ENCODE assay signal across 8 cellular contexts in the genomic region with DNA sequence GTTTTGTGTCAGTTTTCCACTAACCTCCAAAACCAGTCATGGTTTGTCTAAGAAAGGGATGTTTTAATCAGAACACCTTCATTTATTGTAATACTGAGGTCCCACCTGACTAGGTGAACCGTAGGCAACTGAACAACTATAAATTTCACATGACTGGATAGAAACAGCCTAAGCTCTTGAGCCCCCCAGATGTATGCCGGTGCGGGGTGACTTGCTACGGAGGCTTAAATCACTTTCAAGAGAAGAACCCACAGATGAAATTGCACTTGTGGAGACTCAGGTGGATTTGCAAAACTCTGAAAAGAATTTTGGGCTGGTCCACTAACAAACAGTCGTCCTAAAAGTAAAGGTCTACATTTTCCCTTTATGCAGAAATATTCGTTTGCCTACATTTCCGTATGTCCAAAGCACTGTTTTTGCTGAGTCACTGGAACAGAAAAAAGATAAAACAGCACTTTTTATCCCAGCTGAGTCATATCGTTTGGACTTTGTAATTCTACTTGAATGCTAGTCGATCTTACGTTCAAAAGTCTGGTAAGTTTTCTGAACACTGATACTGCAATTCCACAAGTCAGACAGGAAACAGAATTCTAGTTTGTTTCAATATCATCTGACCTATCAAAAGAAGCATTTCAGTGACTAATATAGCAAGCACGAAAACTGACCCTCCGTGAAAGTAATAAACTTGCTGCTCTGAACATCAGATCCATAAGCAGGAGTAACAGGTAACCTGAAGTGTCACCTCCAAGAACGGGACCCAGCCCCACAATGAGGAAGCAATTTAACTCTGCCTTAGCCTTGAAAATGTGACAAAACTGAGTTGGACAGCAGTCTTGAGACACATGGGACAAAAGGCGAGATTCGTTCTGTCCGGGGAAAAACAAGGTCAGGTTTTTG. TPM values are rescaled to one million over a fixed set of nuclear protein-coding genes. Genes with fewer than 3 reads are reported as not detected.
A peak's percentile ranks its signal among the peaks of the same experiment; 100 is the strongest.
DNase-seq lines count a peak whose midpoint lies in the region; ATAC-seq and TF ChIP-seq lines count a peak whose summit lies in the region.

No MANE protein-coding gene starts in this region.

- ATAC-seq in GM19452 (IDR thresholded peaks at IDR 0.05; ENCODE audit: unreplicated experiment): peak; percentile 69

- peak overlapping the region; percentile 44 for H3K27ac ChIP-seq in A673 (ENCODE audit: low read depth, low read length, poor library complexity, severe bottlenecking)

- in situ Hi-C loops in G401 (cut with HindIII; ENCODE audit: low sequenced_read_pairs): no loop called here

- H3K27me3 ChIP-seq in A673 (replicated peaks; ENCODE audit: insufficient read depth, low read depth, low read length, poor library complexity) (no peaks in the 10 kb centered on the region), mucosa of stomach (ENCODE audit: control insufficient read depth, insufficient read depth, low read length) (no peaks in the 10 kb centered on the region)

- H3K9me3 ChIP-seq in A673 (ENCODE audit: low read depth, low read length, poor library complexity, severe bottlenecking): no peaks in the 10 kb centered on the region
- no peaks in the 10 kb centered on the region for H3K9me3 ChIP-seq in mucosa of stomach (ENCODE audit: control insufficient read depth, low read length)

- H3K4me3 ChIP-seq in A673 (ENCODE audit: low read depth, low read length, poor library complexity, severe bottlenecking): peak overlapping the region; percentile 14
- peak overlapping the region; percentile 1 for H3K4me3 ChIP-seq in mucosa of stomach (ENCODE audit: low read length)

- POLR2A ChIA-PET in A673 (lab: Charles Lee; ENCODE audit: low non-redundant PET): interaction anchor here (0.5 to 0.6 kb wide), 2 partner anchors 23 to 97 kb away, joined by 3 read pairs; no protein-coding TSS in a partner anchor

- intact Hi-C loops in A673 (cut with micrococcal nuclease; ENCODE audit: unreplicated experiment): no loop called here

- no peak for TF ChIP-seq CTCF in A673 (conservative IDR thresholded peaks at IDR 0.05; ENCODE audit: low read depth, low read length)

- CTCF ChIA-PET in A673 (lab: Charles Lee): no interaction called here

- DNase-seq in A673 (ENCODE audit: low spot score): peak; percentile 50
- DNase-seq in LHCN-M2 (ENCODE audit: low read depth): peak; percentile 86
- DNase-seq in dedifferentiated amniotic fluid mesenchymal stem cell (ENCODE audit: extremely low spot score): peak; percentile 89
- no peak for DNase-seq in G401 (ENCODE audit: low spot score)
- no peak for DNase-seq in globus pallidus (ENCODE audit: low spot score)
- DNase-seq in SK-N-DZ (ENCODE audit: low spot score): no peak

- TSS peak; percentile 17 for BruUV-seq in A673 (replicated peaks; lab: Mats Ljungman, UMichigan)

- H3K9ac ChIP-seq in mucosa of stomach (ENCODE audit: low read length): peak overlapping the region; percentile 22

- H3K36me3 ChIP-seq in A673 (ENCODE audit: insufficient read depth, low read length, poor library complexity, severe bottlenecking) (no peaks in the 10 kb centered on the region), mucosa of stomach (ENCODE audit: control insufficient read depth, insufficient read depth, low read length) (no peaks in the 10 kb centered on the region)

- H3K4me1 ChIP-seq in A673 (ENCODE audit: insufficient read depth, low read length, poor library complexity, severe bottlenecking): peaks cover 38% of the 10 kb centered on the region
- peaks cover 9% of the 10 kb centered on the region for H3K4me1 ChIP-seq in mucosa of stomach (ENCODE audit: control insufficient read depth, insufficient read depth, low read length)

RNA-seq across cellular contexts. Expression of a gene that starts 18.1 kb away (rescaled TPM):
- total RNA-seq in A673 (2021): 32.3 and 43.8 TPM in 2 replicates
- total RNA-seq in LHCN-M2 (2014; rRNA removed): 5.5 and 7.9 TPM in 2 replicates
- 3.9 TPM for polyA plus RNA-seq in LHCN-M2 (2012)
- total RNA-seq in G401 (2014; rRNA removed; shearing (Covaris generic)): 8.4 and 9.6 TPM in 2 replicates
- 18.9 and 25.6 TPM in 2 replicates for polyA plus RNA-seq in SK-N-DZ (2014; cell fraction: cytosol; rRNA removed)
- polyA plus RNA-seq in SK-N-DZ (2014; cell fraction: nucleus; rRNA removed): 14.5 and 25.3 TPM in 2 replicates

Comparison
In these comparisons a context has a peak if more than half of its experiments do, and no peak if none do; other contexts are left out.
1. DNase-seq: peak in A673 (single experiment), LHCN-M2 (single experiment) and dedifferentiated amniotic fluid mesenchymal stem cell (single experiment); none in G401 (single experiment), globus pallidus (single experiment) and SK-N-DZ (single experiment).